Comparison of ENCODE assay signal across 1 cellular context in the genomic region with DNA sequence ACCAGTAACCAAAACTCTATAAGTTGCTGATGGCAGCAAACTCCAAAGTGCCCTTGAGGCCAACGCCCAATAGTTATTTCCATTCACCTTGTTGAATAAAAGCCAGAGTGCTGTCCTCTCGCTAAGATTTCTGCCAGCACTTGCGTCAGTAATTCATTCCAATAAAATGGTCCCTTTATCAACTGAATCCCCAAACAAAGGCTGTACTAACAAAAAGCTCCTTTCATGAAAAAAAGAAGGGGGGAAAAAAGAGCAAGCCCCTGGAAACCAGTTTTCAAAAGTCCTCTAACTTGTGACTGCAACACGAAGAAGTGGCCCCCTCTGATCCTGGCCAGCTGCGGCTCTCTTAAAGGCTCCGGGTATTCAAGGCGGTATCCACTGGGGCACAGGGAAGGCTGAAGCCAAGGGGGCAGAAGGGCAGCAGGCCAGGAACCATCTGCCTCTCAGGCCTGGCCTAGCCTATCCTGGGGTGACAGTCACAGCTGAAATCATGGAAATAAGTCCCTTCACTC.
TF ChIP-seq lines count a peak whose summit lies in the region.

No MANE protein-coding gene starts in this region.

TF ChIP-seq in GM23338, 12 proteins besides CTCF, POLR2A, EP300 and RAD21 (continued from another document):
- TF ChIP-seq, protein P1, sequence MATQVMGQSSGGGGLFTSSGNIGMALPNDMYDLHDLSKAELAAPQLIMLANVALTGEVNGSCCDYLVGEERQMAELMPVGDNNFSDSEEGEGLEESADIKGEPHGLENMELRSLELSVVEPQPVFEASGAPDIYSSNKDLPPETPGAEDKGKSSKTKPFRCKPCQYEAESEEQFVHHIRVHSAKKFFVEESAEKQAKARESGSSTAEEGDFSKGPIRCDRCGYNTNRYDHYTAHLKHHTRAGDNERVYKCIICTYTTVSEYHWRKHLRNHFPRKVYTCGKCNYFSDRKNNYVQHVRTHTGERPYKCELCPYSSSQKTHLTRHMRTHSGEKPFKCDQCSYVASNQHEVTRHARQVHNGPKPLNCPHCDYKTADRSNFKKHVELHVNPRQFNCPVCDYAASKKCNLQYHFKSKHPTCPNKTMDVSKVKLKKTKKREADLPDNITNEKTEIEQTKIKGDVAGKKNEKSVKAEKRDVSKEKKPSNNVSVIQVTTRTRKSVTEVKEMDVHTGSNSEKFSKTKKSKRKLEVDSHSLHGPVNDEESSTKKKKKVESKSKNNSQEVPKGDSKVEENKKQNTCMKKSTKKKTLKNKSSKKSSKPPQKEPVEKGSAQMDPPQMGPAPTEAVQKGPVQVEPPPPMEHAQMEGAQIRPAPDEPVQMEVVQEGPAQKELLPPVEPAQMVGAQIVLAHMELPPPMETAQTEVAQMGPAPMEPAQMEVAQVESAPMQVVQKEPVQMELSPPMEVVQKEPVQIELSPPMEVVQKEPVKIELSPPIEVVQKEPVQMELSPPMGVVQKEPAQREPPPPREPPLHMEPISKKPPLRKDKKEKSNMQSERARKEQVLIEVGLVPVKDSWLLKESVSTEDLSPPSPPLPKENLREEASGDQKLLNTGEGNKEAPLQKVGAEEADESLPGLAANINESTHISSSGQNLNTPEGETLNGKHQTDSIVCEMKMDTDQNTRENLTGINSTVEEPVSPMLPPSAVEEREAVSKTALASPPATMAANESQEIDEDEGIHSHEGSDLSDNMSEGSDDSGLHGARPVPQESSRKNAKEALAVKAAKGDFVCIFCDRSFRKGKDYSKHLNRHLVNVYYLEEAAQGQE (IDR thresholded peaks at IDR 0.05; ENCODE audit: unreplicated experiment) = no peak
- no peak for TF ChIP-seq NANOG (IDR thresholded peaks at IDR 0.05; ENCODE audit: borderline replicate concordance)
- TF ChIP-seq POLR2AphosphoS5 (IDR thresholded peaks at IDR 0.05; ENCODE audit: low read depth) = no peak
- TF ChIP-seq EZH2phosphoT487 (IDR thresholded peaks at IDR 0.05; ENCODE audit: unreplicated experiment) = no peak
- TF ChIP-seq, protein P2, sequence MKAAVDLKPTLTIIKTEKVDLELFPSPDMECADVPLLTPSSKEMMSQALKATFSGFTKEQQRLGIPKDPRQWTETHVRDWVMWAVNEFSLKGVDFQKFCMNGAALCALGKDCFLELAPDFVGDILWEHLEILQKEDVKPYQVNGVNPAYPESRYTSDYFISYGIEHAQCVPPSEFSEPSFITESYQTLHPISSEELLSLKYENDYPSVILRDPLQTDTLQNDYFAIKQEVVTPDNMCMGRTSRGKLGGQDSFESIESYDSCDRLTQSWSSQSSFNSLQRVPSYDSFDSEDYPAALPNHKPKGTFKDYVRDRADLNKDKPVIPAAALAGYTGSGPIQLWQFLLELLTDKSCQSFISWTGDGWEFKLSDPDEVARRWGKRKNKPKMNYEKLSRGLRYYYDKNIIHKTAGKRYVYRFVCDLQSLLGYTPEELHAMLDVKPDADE (IDR thresholded peaks at IDR 0.05) = no peak
